1 cellular context compared by ENCODE assay signal in the genomic region with DNA sequence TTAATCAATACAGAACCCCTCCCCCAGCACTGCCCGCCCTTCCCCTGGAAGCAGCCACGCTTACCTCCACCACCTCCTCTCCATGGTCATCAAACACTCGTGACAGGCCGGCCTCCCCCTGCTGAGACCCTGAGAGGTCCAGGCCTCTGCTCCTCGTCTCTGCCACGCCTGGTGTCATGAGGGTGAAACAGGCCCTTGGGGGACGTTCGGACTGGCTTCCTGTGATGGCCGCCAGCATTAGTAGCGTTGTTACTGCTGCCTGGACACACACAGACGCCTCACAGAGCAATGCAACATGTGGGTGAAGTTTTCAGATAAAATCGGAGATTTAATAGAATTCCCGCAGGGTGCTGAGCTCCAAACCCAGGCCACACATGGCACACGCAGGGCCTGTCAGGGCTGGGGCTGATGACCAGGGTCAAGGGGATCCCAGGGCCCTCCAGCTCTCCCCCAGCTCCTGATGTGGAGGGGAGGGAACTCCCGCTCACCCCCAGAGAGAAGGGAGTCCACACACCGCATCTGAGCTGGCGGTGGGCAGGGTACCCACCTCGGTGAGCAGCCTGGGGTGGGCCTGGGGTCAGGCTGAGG.
TF ChIP-seq lines count a peak whose summit lies in the region.

No MANE protein-coding gene starts in this region.

TF ChIP-seq in H1, 55 proteins besides CTCF, POLR2A, EP300 and RAD21:
- TF ChIP-seq, protein P1, sequence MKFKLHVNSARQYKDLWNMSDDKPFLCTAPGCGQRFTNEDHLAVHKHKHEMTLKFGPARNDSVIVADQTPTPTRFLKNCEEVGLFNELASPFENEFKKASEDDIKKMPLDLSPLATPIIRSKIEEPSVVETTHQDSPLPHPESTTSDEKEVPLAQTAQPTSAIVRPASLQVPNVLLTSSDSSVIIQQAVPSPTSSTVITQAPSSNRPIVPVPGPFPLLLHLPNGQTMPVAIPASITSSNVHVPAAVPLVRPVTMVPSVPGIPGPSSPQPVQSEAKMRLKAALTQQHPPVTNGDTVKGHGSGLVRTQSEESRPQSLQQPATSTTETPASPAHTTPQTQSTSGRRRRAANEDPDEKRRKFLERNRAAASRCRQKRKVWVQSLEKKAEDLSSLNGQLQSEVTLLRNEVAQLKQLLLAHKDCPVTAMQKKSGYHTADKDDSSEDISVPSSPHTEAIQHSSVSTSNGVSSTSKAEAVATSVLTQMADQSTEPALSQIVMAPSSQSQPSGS (IDR thresholded peaks at IDR 0.05; ENCODE audit: low read length) = no peak
- TF ChIP-seq NANOG (IDR thresholded peaks at IDR 0.05; ENCODE audit: insufficient read depth, low read depth, low read length, poor library complexity, severe bottlenecking) (no peak), POU5F1 (IDR thresholded peaks at IDR 0.05; ENCODE audit: low read depth, low read length) (no peak), HDAC6 (IDR thresholded peaks at IDR 0.05; ENCODE audit: low read depth, low read length) (no peak), BCL11A (IDR thresholded peaks at IDR 0.05; ENCODE audit: low read depth in 2 of 2, low read length in 2 of 2) (no peak)
